Comparison of ENCODE assay signal across 7 cellular contexts in the genomic region with DNA sequence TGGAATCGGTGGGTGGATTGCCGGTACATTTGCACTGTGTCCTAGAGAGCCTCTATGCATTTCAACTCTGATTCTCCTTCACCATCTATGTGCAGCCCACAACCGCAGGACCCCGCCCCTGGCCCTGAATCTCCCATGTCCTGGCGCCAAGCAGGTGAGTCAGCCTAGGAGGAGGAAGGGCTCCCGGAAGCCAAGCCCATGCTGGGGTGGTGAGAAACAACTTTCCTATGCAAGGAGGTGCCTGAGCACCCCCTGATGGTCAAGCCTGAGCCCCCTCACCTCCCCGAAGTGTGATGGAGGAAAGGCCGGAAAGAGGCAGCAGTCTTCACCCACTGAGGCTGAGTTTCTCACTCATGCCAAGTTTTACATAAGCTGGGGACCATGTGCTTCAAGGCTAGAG.
A peak's percentile ranks its signal among the peaks of the same experiment; 100 is the strongest.
DNase-seq lines count a peak whose midpoint lies in the region; ATAC-seq and TF ChIP-seq lines count a peak whose summit lies in the region.
"Not testable (repeated sequence)": the region's sequence is repeated elsewhere in the genome, so short reads cannot be mapped to it uniquely, and the experiment has no call there.

No MANE protein-coding gene starts in this region.

- 71 to 93% (median 89%) methylated on average over 6 to 8 of the region's 8 CpGs for WGBS in spleen, 5 donors

- peak; percentile 58 for ATAC-seq in WTC11

- H3K9me3 Mint-ChIP-seq in WTC11: not testable (repeated sequence)

- H3K36me3 ChIP-seq in spleen: not testable (repeated sequence)

- H3K36me3 Mint-ChIP-seq in WTC11: not testable (repeated sequence)

- TF ChIP-seq CTCF in WTC11 (IDR thresholded peaks at IDR 0.05); spleen (IDR thresholded peaks at IDR 0.05 in 8 of 11, conservative IDR thresholded peaks at IDR 0.05 in 3 of 11): not testable (repeated sequence)

- not testable (repeated sequence) for H3K27ac Mint-ChIP-seq in WTC11

- not testable (repeated sequence) for H3K4me3 Mint-ChIP-seq in WTC11

- H3K27ac ChIP-seq in epithelial cell of prostate, spleen: not testable (repeated sequence)

- H3K9me3 ChIP-seq in spleen: not testable (repeated sequence)

- H3K27me3 Mint-ChIP-seq in WTC11 (ENCODE audit: low read depth): not testable (repeated sequence)

- not testable (repeated sequence) for H3K4me1 ChIP-seq in spleen

- CTCF ChIA-PET in WTC11 (lab: Charles Lee): not testable (repeated sequence)

- POLR2A ChIA-PET in WTC11 (lab: Charles Lee): not testable (repeated sequence)

- peak; percentile 23 for DNase-seq in EL
- DNase-seq in HS-27A (ENCODE audit: low read depth): peak; percentile 51
- DNase-seq in NOMO-1 treated with dmso at 0.1 percent for 144 hours (lab: John Stamatoyannopoulos, UW; ENCODE audit: unreplicated experiment): peak; percentile 6
- peak; percentile 28 for DNase-seq in WTC11 (ENCODE audit: low spot score)
- peak; percentile 6 for DNase-seq in epithelial cell of prostate (ENCODE audit: low read depth, low spot score)
- DNase-seq in islet precursor cell: peak; percentile 71
- peak; percentile 19 for DNase-seq in spleen

- not testable (repeated sequence) for H3K4me3 ChIP-seq in spleen

- intact Hi-C loops in spleen (cut with DNase I; ENCODE audit: low total_unique reads): not testable (repeated sequence)

- not testable (repeated sequence) for TF ChIP-seq POLR2A in spleen (IDR thresholded peaks at IDR 0.05)

- not testable (repeated sequence) for H3K4me1 Mint-ChIP-seq in WTC11

- H3K27me3 ChIP-seq in spleen (replicated peaks in 1 of 7): not testable (repeated sequence)

Comparison
In these comparisons a context has a peak if more than half of its experiments do, and no peak if none do; other contexts are left out.
1. DNase-seq: peak in every context shown above with its lines; median percentile 71 in islet precursor cell; 51 in HS-27A; 28 in WTC11; 23 in EL; 19 in spleen; 6 in NOMO-1 treated with dmso at 0.1 percent for 144 hours; 6 in epithelial cell of prostate.